ENCODE assay signal across 15 cellular contexts in the genomic region with DNA sequence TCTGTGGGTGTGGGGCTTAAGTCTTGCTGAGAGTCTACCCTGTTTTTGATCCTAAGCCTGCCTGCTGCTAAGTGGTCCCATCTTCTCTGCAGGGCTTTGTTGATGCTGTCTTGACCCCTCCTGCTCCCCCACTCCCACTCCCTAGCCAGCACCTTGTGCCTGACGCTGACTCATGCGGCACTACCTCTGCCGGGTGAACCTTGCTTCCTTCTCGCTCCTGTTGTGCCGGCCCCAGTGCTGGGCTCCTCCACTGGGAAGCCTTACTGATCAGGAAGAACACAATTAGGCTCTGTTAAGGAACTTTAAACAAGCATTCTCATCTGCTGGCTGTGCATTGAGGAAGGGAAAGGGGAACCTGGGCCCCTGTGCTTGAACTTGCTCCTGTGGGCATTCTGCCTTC.
A peak's percentile ranks its signal among the peaks of the same experiment; 100 is the strongest.
DNase-seq lines count a peak whose midpoint lies in the region; ATAC-seq, FAIRE-seq and TF ChIP-seq lines count a peak whose summit lies in the region.
"Had no signal": no experiment of that assay in that cellular context is flagged by ENCODE, and none has a peak within 500 bp of the region (broad histone marks: within the 10 kb centered on the region; RNA-seq: fewer than 3 reads in every experiment).

No MANE protein-coding gene starts in this region.

- no peaks in the 10 kb centered on the region for H3K27me3 Mint-ChIP-seq in MCF 10A (ENCODE audit: insufficient read depth, unreplicated experiment)
- H3K27me3 Mint-ChIP-seq: CD4-positive, CD25-positive, alpha-beta regulatory T cell had no signal

- H3K4me1 Mint-ChIP-seq in MCF 10A (ENCODE audit: insufficient read depth, unreplicated experiment), result peaks cover 4% of the 10 kb centered on the region
- H3K4me1 Mint-ChIP-seq: CD4-positive, CD25-positive, alpha-beta regulatory T cell had no signal

- no peaks in the 10 kb centered on the region for H3K4me1 ChIP-seq in breast epithelium
- H3K4me1 ChIP-seq: BLaER1 treated with 17β-estradiol and CSF1 and Interleukin-3, amounts not matched to agents 10 nM and 100 nM had no signal

- no peak overlapping the region for H3K27ac ChIP-seq in breast epithelium
- H3K27ac ChIP-seq: BLaER1 treated with 17β-estradiol and CSF1 and Interleukin-3, amounts not matched to agents 10 nM and 100 nM had no signal

- in situ Hi-C loops in KBM-7 (cut with MboI; ENCODE audit: low pct_unique_long_range_greater_than_20kb, low sequenced_read_pairs), result no loop called here

- H3K27ac Mint-ChIP-seq in MCF 10A (ENCODE audit: low read depth, unreplicated experiment), result peak overlapping the region; percentile 42
- H3K27ac Mint-ChIP-seq: CD4-positive, CD25-positive, alpha-beta regulatory T cell; GM23338 had no signal

- BruUV-seq in MCF 10A (replicated peaks; lab: Mats Ljungman, UMichigan), result no TSS peak

- H3K27me3 ChIP-seq in breast epithelium, result no peaks in the 10 kb centered on the region
- H3K27me3 ChIP-seq in bronchial epithelial cell (ENCODE audit: control insufficient read depth, insufficient read depth, low read length), result no peaks in the 10 kb centered on the region
- H3K27me3 ChIP-seq: BLaER1 treated with 17β-estradiol and CSF1 and Interleukin-3, amounts not matched to agents 10 nM and 100 nM had no signal

- no peaks in the 10 kb centered on the region for H3K9me3 ChIP-seq in breast epithelium
- H3K9me3 ChIP-seq: BLaER1 treated with 17β-estradiol and CSF1 and Interleukin-3, amounts not matched to agents 10 nM and 100 nM had no signal

- FAIRE-seq in bronchial epithelial cell (lab: Jason Lieb, UNC), result no peak
- FAIRE-seq: HepG2, HTR-8/SVneo had no signal

- DNase-seq in MCF 10A (ENCODE audit: unreplicated experiment) (no peak), breast epithelium (ENCODE audit: low spot score in 2 of 2) (no peak), bronchial epithelial cell (ENCODE audit: low read depth) (peak; percentile 21), mucosa of gallbladder (ENCODE audit: low spot score) (peak; percentile 13), KBM-7 (no peak)
- DNase-seq: 8988T; CD4-positive, CD25-positive, alpha-beta regulatory T cell; DMS 273 treated with DMSO at 0.1 percent for 48 hours; H7 had no signal

- ATAC-seq in HG03354 (IDR thresholded peaks at IDR 0.05; ENCODE audit: poor library complexity, severe bottlenecking, unreplicated experiment) (no peak), GM21360 (IDR thresholded peaks at IDR 0.05; ENCODE audit: unreplicated experiment) (no peak)
- ATAC-seq: HepG2 had no signal

- H3K4me3 ChIP-seq in breast epithelium (no peak overlapping the region), bronchial epithelial cell (ENCODE audit: low read depth, low read length) (no peak overlapping the region)
- H3K4me3 ChIP-seq: BLaER1 treated with 17β-estradiol and CSF1 and Interleukin-3, amounts not matched to agents 10 nM and 100 nM; GM23338 had no signal

- no peak for TF ChIP-seq POLR2A in breast epithelium (IDR thresholded peaks at IDR 0.05)

- intact Hi-C loops in MCF 10A (cut with micrococcal nuclease) (no loop called here), breast epithelium (cut with DNase I; ENCODE audit: low total_unique reads) (no loop called here)

- POLR2A ChIA-PET in MCF 10A (lab: Yijun Ruan, JAX), result no interaction called here

- CTCF ChIA-PET in MCF 10A (lab: Yijun Ruan, JAX), result no interaction called here

- H3K4me3 Mint-ChIP-seq in MCF 10A (ENCODE audit: unreplicated experiment), result no peak overlapping the region
- H3K4me3 Mint-ChIP-seq: CD4-positive, CD25-positive, alpha-beta regulatory T cell; GM23338 had no signal

- H3K36me3 ChIP-seq in breast epithelium (no peaks in the 10 kb centered on the region), bronchial epithelial cell (ENCODE audit: control insufficient read depth, insufficient read depth, low read length) (no peaks in the 10 kb centered on the region)
- H3K36me3 ChIP-seq: BLaER1 treated with 17β-estradiol and CSF1 and Interleukin-3, amounts not matched to agents 10 nM and 100 nM had no signal

- H3K36me3 Mint-ChIP-seq in MCF 10A (ENCODE audit: insufficient read depth, unreplicated experiment), result no peaks in the 10 kb centered on the region
- H3K36me3 Mint-ChIP-seq: CD4-positive, CD25-positive, alpha-beta regulatory T cell had no signal

- H3K9me3 Mint-ChIP-seq in MCF 10A (ENCODE audit: unreplicated experiment), result peaks cover 9% of the 10 kb centered on the region
- H3K9me3 Mint-ChIP-seq: GM23338 had no signal

- TF ChIP-seq CTCF in MCF 10A (IDR thresholded peaks at IDR 0.05; ENCODE audit: unreplicated experiment) (no peak), breast epithelium (IDR thresholded peaks at IDR 0.05) (no peak), bronchial epithelial cell (IDR thresholded peaks at IDR 0.05; ENCODE audit: insufficient read depth, low read length, severe bottlenecking) (no peak)

Comparison
In these comparisons a context has a peak if more than half of its experiments do, and no peak if none do; other contexts are left out.
1. DNase-seq: peak in bronchial epithelial cell (single experiment) and mucosa of gallbladder (single experiment); none in MCF 10A (single experiment), breast epithelium (0 of 2) and KBM-7 (single experiment).